In the genomic region with DNA sequence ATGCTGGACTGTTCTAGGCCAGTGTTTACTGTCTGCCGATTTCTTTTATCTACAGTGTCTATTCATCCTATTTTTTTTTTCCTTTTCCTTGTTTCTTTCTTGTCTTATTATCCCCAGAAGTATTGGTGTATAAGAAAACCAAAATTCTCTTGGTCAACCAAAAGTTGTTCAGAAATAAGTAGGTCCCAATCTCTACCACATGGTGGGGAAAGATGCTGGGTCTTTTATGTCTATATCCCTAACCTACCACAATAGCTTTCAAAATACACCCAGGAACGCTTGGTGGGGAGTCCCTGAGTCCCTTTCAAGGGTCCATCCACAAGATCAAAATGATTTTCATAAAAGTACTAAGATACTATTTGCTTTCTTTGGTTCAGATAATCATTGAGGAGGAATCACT, we compare ENCODE assay signal across 1 cellular context.
TF ChIP-seq lines count a peak whose summit lies in the region.

No MANE protein-coding gene starts in this region.

TF ChIP-seq in H1, 55 proteins besides CTCF, POLR2A, EP300 and RAD21 (continued from another document):
- no peak for TF ChIP-seq CHD7 (IDR thresholded peaks at IDR 0.05; ENCODE audit: insufficient replicate concordance, low read length)
- no peak for TF ChIP-seq SIN3A (conservative IDR thresholded peaks at IDR 0.05 in 1 of 2, IDR thresholded peaks at IDR 0.05 in 1 of 2; ENCODE audit: low read depth in 1 of 2, low read length in 2 of 2)
- TF ChIP-seq ASH2L (IDR thresholded peaks at IDR 0.05; ENCODE audit: low read length), result no peak
- TF ChIP-seq, protein P1, sequence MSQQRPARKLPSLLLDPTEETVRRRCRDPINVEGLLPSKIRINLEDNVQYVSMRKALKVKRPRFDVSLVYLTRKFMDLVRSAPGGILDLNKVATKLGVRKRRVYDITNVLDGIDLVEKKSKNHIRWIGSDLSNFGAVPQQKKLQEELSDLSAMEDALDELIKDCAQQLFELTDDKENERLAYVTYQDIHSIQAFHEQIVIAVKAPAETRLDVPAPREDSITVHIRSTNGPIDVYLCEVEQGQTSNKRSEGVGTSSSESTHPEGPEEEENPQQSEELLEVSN (IDR thresholded peaks at IDR 0.05), result no peak
- TF ChIP-seq GABPA (IDR thresholded peaks at IDR 0.05; ENCODE audit: borderline replicate concordance, insufficient read depth, low read length), result no peak
- no peak for TF ChIP-seq KDM1A (IDR thresholded peaks at IDR 0.05; ENCODE audit: borderline replicate concordance, low read length)
